ENCODE assay signal across 22 cellular contexts in genomic region chr12:2751686-2752085, GRCh38. TPM values are rescaled to one million over a fixed set of nuclear protein-coding genes. Genes with fewer than 3 reads are reported as not detected.
DNase-seq lines count a peak whose midpoint lies in the region; ATAC-seq, FAIRE-seq and TF ChIP-seq lines count a peak whose summit lies in the region.
"Had no signal": no experiment of that assay in that cellular context is flagged by ENCODE, and none has a peak within 500 bp of the region (broad histone marks: within the 10 kb centered on the region; RNA-seq: fewer than 3 reads in every experiment).

No MANE protein-coding gene starts in this region.

- no peaks in the 10 kb centered on the region for H3K9me3 Mint-ChIP-seq in activated CD8-positive, alpha-beta memory T cell treated with anti-CD3 and anti-CD28 coated beads, Interleukin-2, amount 10 ng/mL, durations not matched to agents 7 days and 5 days (ENCODE audit: low read depth)
- H3K9me3 Mint-ChIP-seq: HFFc6; T-helper 2 cell treated with Interferon-gamma antibody and Interleukin-4, amounts not matched to agents 5 μg/mL and 100 μg/mL, for 36 hours had no signal

- no peaks in the 10 kb centered on the region for H3K36me3 ChIP-seq in ascending aorta
- H3K36me3 ChIP-seq: tibial nerve had no signal

- DNase-seq in activated CD8-positive, alpha-beta memory T cell treated with anti-CD3 and anti-CD28 coated beads, Interleukin-2, amount 50 U/mL, for 48 hours, result peak; percentile 18
- no peak for DNase-seq in activated CD8-positive, alpha-beta memory T cell treated with anti-CD3 and anti-CD28 coated beads, Interleukin-2, amount 10 ng/mL, durations not matched to agents 7 days and 5 days
- DNase-seq in NAMALWA (ENCODE audit: low spot score) (peak; percentile 19), ecto neural progenitor cell (ENCODE audit: low spot score) (peak; percentile 45), urothelium cell line (ENCODE audit: low spot score) (no peak), kidney tubule cell (ENCODE audit: low spot score) (no peak), ascending aorta (ENCODE audit: low spot score in 2 of 2) (no peak)
- no peak for DNase-seq in activated CD4-positive, CD25-positive, alpha-beta regulatory T cell (lab: John Stamatoyannopoulos, UW)
- DNase-seq: activated CD4-positive, alpha-beta T cell treated with anti-CD3 and anti-CD28 coated beads, Interleukin-2, amount 50 U/mL, for 1 hour; activated naive CD4-positive, alpha-beta T cell; activated T-cell treated with anti-CD3 and anti-CD28 coated beads, Interleukin-2, amount 50 U/mL, for 72 hours; body of pancreas; COR-L47; DND-41; HFFc6; MV-4-11; NCI-H1694 treated with DMSO at 0.1 percent for 48 hours; NCI-H774 had no signal

- H3K4me3 ChIP-seq in ascending aorta, result no peak overlapping the region
- H3K4me3 ChIP-seq: body of pancreas, tibial nerve had no signal

- TF ChIP-seq CTCF in ascending aorta (IDR thresholded peaks at IDR 0.05), result no peak

- H3K4me1 Mint-ChIP-seq in activated CD8-positive, alpha-beta memory T cell treated with anti-CD3 and anti-CD28 coated beads, Interleukin-2, amount 10 ng/mL, durations not matched to agents 7 days and 5 days, result no peaks in the 10 kb centered on the region

- H3K27ac Mint-ChIP-seq in activated CD8-positive, alpha-beta memory T cell treated with anti-CD3 and anti-CD28 coated beads, Interleukin-2, amount 10 ng/mL, durations not matched to agents 7 days and 5 days, result no peak overlapping the region
- H3K27ac Mint-ChIP-seq: activated T-cell treated with anti-CD3 and anti-CD28 coated beads, Interleukin-2, amount 50 U/mL, for 72 hours; HFFc6 had no signal

- no peaks in the 10 kb centered on the region for H3K4me1 ChIP-seq in ascending aorta
- H3K4me1 ChIP-seq: parathyroid adenoma, tibial nerve had no signal

- intact Hi-C loops in ascending aorta (cut with DNase I), result no loop called here

- ATAC-seq in activated CD8-positive, alpha-beta memory T cell treated with anti-CD3 and anti-CD28 coated beads, Interleukin-2, amount 10 ng/mL, durations not matched to agents 7 days and 5 days, result no peak
- ATAC-seq: body of pancreas had no signal

- peak; percentile 55 for FAIRE-seq in urothelium cell line (lab: Jason Lieb, UNC)

- no peaks in the 10 kb centered on the region for H3K9me3 ChIP-seq in ascending aorta
- H3K9me3 ChIP-seq: body of pancreas, tibial nerve had no signal

- H3K27ac ChIP-seq in ascending aorta, result no peak overlapping the region
- H3K27ac ChIP-seq: body of pancreas, HL-60, parathyroid adenoma, tibial nerve had no signal

- H3K27me3 Mint-ChIP-seq in activated CD8-positive, alpha-beta memory T cell treated with anti-CD3 and anti-CD28 coated beads, Interleukin-2, amount 10 ng/mL, durations not matched to agents 7 days and 5 days, result peaks cover 35% of the 10 kb centered on the region

- CTCF ChIA-PET in activated CD8-positive, alpha-beta memory T cell treated with anti-CD3 and anti-CD28 coated beads, Interleukin-2, amount 10 ng/mL, durations not matched to agents 7 days and 5 days (lab: Charles Lee), result no interaction called here

- no peak overlapping the region for H3K4me3 Mint-ChIP-seq in activated CD8-positive, alpha-beta memory T cell treated with anti-CD3 and anti-CD28 coated beads, Interleukin-2, amount 10 ng/mL, durations not matched to agents 7 days and 5 days
- H3K4me3 Mint-ChIP-seq: activated T-cell treated with anti-CD3 and anti-CD28 coated beads, Interleukin-2, amount 50 U/mL, for 72 hours; HFFc6; T-helper 2 cell treated with Interferon-gamma antibody and Interleukin-4, amounts not matched to agents 5 μg/mL and 100 μg/mL, for 36 hours had no signal

- no peaks in the 10 kb centered on the region for H3K27me3 ChIP-seq in ascending aorta
- H3K27me3 ChIP-seq: body of pancreas, tibial nerve had no signal

- H3K36me3 Mint-ChIP-seq in activated CD8-positive, alpha-beta memory T cell treated with anti-CD3 and anti-CD28 coated beads, Interleukin-2, amount 10 ng/mL, durations not matched to agents 7 days and 5 days, result no peaks in the 10 kb centered on the region

RNA-seq across cellular contexts. Expression of gene FKBP4, which starts 43.1 kb away (rescaled TPM):
- total RNA-seq in activated CD8-positive, alpha-beta memory T cell treated with anti-CD3 and anti-CD28 coated beads, Interleukin-2, amount 10 ng/mL, durations not matched to agents 7 days and 5 days, result 100 to 1,000 TPM in 1 of 2 experiments, 10 to 100 TPM in 1; 78.2 to 109 TPM
- total RNA-seq in ascending aorta, result 36.3 TPM

Comparison
In these comparisons a context has a peak if more than half of its experiments do, and no peak if none do; other contexts are left out.
1. DNase-seq: peak in activated CD8-positive, alpha-beta memory T cell treated with anti-CD3 and anti-CD28 coated beads, Interleukin-2, amount 50 U/mL, for 48 hours (single experiment), NAMALWA (single experiment) and ecto neural progenitor cell (single experiment); none in activated CD8-positive, alpha-beta memory T cell treated with anti-CD3 and anti-CD28 coated beads, Interleukin-2, amount 10 ng/mL, durations not matched to agents 7 days and 5 days (single experiment), urothelium cell line (single experiment), kidney tubule cell (single experiment), ascending aorta (0 of 2) and activated CD4-positive, CD25-positive, alpha-beta regulatory T cell (0 of 4).